ENCODE assay signal across 19 cellular contexts in the genomic region with DNA sequence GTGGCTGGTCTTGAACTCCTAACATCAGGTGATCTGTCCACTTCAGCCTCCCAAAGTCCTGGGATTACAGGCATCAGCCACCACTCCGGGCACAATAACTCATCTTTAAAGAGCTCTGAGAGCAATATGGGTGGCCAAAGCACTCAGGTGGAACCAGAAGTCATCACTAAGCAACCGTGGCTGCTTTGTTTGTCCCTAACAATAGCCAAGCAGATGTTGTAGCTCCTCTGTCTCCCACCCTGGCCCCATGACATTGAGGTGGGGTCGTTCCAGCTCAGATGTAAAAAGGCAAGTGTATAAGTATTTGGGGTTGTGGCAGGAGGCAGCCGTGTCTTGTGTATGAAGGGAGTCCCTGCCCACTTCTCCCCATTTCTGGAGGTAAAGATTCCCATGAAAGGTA. TPM values are rescaled to one million over a fixed set of nuclear protein-coding genes. Genes with fewer than 3 reads are reported as not detected.
DNase-seq lines count a peak whose midpoint lies in the region; ATAC-seq and TF ChIP-seq lines count a peak whose summit lies in the region.
"Had no signal": no experiment of that assay in that cellular context is flagged by ENCODE, and none has a peak within 500 bp of the region (broad histone marks: within the 10 kb centered on the region; RNA-seq: fewer than 3 reads in every experiment).

No MANE protein-coding gene starts in this region.

- H3K9ac ChIP-seq in BLaER1, result no peak overlapping the region
- H3K9ac ChIP-seq in PC-3 (ENCODE audit: low read length), result no peak overlapping the region

- H4K20me1 ChIP-seq in BLaER1 (no peaks in the 10 kb centered on the region), PC-3 (ENCODE audit: low read length) (no peaks in the 10 kb centered on the region)

- peak overlapping the region; percentile 1; the same call in 1 of the 2 replicates for H3K4me2 ChIP-seq in BLaER1
- no peak overlapping the region for H3K4me2 ChIP-seq in PC-3 (ENCODE audit: low read length)

- no peaks in the 10 kb centered on the region for H3K79me2 ChIP-seq in PC-3 (ENCODE audit: low read length)

- H3K36me3 ChIP-seq in BLaER1, result no peaks in the 10 kb centered on the region
- H3K36me3 ChIP-seq in naive thymus-derived CD4-positive, alpha-beta T cell (ENCODE audit: control insufficient read depth in 2 of 3, insufficient read depth in 3 of 3, low read length in 3 of 3), result no peaks in the 10 kb centered on the region
- no peaks in the 10 kb centered on the region for H3K36me3 ChIP-seq in uterus
- H3K36me3 ChIP-seq in PC-3 (ENCODE audit: low read depth, low read length), result no peaks in the 10 kb centered on the region; the same call in 1 of the 2 replicates
- H3K36me3 ChIP-seq: MG63 had no signal

- no peak overlapping the region for H3K4me3 Mint-ChIP-seq in T-cell
- H3K4me3 Mint-ChIP-seq in naive thymus-derived CD4-positive, alpha-beta T cell, result no peak overlapping the region
- H3K4me3 Mint-ChIP-seq: HFFc6 had no signal

- intact Hi-C loops in naive thymus-derived CD4-positive, alpha-beta T cell (cut with micrococcal nuclease), result no loop called here
- intact Hi-C loops in uterus (cut with DNase I; ENCODE audit: low total_unique reads) (no loop called here), PC-3 (cut with micrococcal nuclease) (no loop called here)

- H3K27ac ChIP-seq in BLaER1, result no peak overlapping the region
- H3K27ac ChIP-seq in naive thymus-derived CD4-positive, alpha-beta T cell (ENCODE audit: low read depth, low read length), result no peak overlapping the region
- no peak overlapping the region for H3K27ac ChIP-seq in uterus
- H3K27ac ChIP-seq in PC-3 (ENCODE audit: low read length), result no peak overlapping the region
- H3K27ac ChIP-seq: SK-N-MC had no signal

- peak overlapping the region; percentile 13 to 77 for H3K27ac Mint-ChIP-seq in T-cell
- H3K27ac Mint-ChIP-seq in naive thymus-derived CD4-positive, alpha-beta T cell, result peak overlapping the region in 6 of 9 donors; percentile 49 to 71 (median 63)
- H3K27ac Mint-ChIP-seq: HFFc6 had no signal

- H3F3A ChIP-seq in PC-3 (ENCODE audit: low read length, unreplicated experiment), result no peaks in the 10 kb centered on the region

- TF ChIP-seq CTCF in uterus (IDR thresholded peaks at IDR 0.05) (no peak), PC-3 (conservative IDR thresholded peaks at IDR 0.05; ENCODE audit: low read depth, low read length) (no peak)

- POLR2A ChIA-PET in T-cell (lab: Charles Lee) (interaction anchor here in 1 of 2 donors (0.5 to 0.6 kb wide), 2 partner anchors 13 to 35 kb away, joined by 6 to 7 read pairs; no protein-coding TSS in a partner anchor), PC-3 (lab: Charles Lee; ENCODE audit: unreplicated experiment) (no interaction called here)
- POLR2A ChIA-PET in naive thymus-derived CD4-positive, alpha-beta T cell (lab: Charles Lee), result interaction anchor here (1.3 to 2.1 kb wide), 3 partner anchors 10 to 43 kb away, joined by 4 to 9 read pairs (median 5); partner anchors contain the start of gene RABEP1

- no peaks in the 10 kb centered on the region for H3K9me3 ChIP-seq in BLaER1
- H3K9me3 ChIP-seq in naive thymus-derived CD4-positive, alpha-beta T cell (ENCODE audit: control insufficient read depth in 2 of 3, low read length in 3 of 3), result no peaks in the 10 kb centered on the region
- no peaks in the 10 kb centered on the region for H3K9me3 ChIP-seq in uterus
- no peaks in the 10 kb centered on the region for H3K9me3 ChIP-seq in PC-3 (ENCODE audit: low read length)
- H3K9me3 ChIP-seq: MG63 had no signal

- TF ChIP-seq POLR2A in uterus (IDR thresholded peaks at IDR 0.05), result no peak

- CTCF ChIA-PET in T-cell (lab: Charles Lee) (interaction anchor here in 1 of 2 donors (0.6 to 1.1 kb wide), 2 partner anchors 11 to 43 kb away, joined by 3 to 10 read pairs; no protein-coding TSS in a partner anchor), PC-3 (lab: Charles Lee) (no interaction called here)
- CTCF ChIA-PET in naive thymus-derived CD4-positive, alpha-beta T cell (lab: Charles Lee), result interaction anchor here (0.7 to 1.3 kb wide), 4 partner anchors 10 to 40 kb away, joined by 3 to 5 read pairs (median 3); no protein-coding TSS in a partner anchor

- no peaks in the 10 kb centered on the region for H3K27me3 Mint-ChIP-seq in T-cell
- H3K27me3 Mint-ChIP-seq in naive thymus-derived CD4-positive, alpha-beta T cell, result peaks cover 0 to 2% (median 0%) of the 10 kb centered on the region in 5 donors

- peaks cover 0 to 5% (median 0%) of the 10 kb centered on the region in 3 donors for H3K9me3 Mint-ChIP-seq in T-cell
- H3K9me3 Mint-ChIP-seq in naive thymus-derived CD4-positive, alpha-beta T cell, result peaks cover 0 to 6% (median 3%) of the 10 kb centered on the region in 11 donors
- H3K9me3 Mint-ChIP-seq: HFFc6 had no signal

- H3K4me1 ChIP-seq in BLaER1 (peaks cover 52% of the 10 kb centered on the region), uterus (no peaks in the 10 kb centered on the region), PC-3 (ENCODE audit: insufficient read depth, low read length) (peaks cover 5% of the 10 kb centered on the region; the same call in 1 of the 2 replicates)
- peaks cover 27 to 40% of the 10 kb centered on the region in 2 donors for H3K4me1 ChIP-seq in naive thymus-derived CD4-positive, alpha-beta T cell (ENCODE audit: control insufficient read depth in 2 of 2, insufficient read depth in 2 of 2, low read length in 2 of 2)

- H3K36me3 Mint-ChIP-seq in T-cell, result peaks cover 4% of the 10 kb centered on the region
- peaks cover 0 to 16% (median 8%) of the 10 kb centered on the region in 5 donors for H3K36me3 Mint-ChIP-seq in naive thymus-derived CD4-positive, alpha-beta T cell

- peak; percentile 1 for DNase-seq in COLO668 (lab: John Stamatoyannopoulos, UW; ENCODE audit: unreplicated experiment)
- DNase-seq in T-cell, result no peak
- DNase-seq in naive thymus-derived CD4-positive, alpha-beta T cell, result no peak
- DNase-seq in hippocampal formation (lab: John Stamatoyannopoulos, UW), result no peak
- DNase-seq in uterus, result no peak
- no peak for DNase-seq in NCI-H1105 (lab: John Stamatoyannopoulos, UW)
- no peak for DNase-seq in PC-3
- DNase-seq: DND-41, Karpas-422, MG63, NCI-H1092 treated with DMSO at 0.1 percent for 48 hours, NCI-H1694 treated with DMSO at 0.1 percent for 48 hours, NCI-H2107, NCI-H345, NCI-H526 treated with DMSO at 0.1 percent for 48 hours, Right ventricle myocardium superior had no signal

- no peak overlapping the region for H3K4me3 ChIP-seq in BLaER1
- H3K4me3 ChIP-seq in naive thymus-derived CD4-positive, alpha-beta T cell (ENCODE audit: low read length), result no peak overlapping the region
- no peak overlapping the region for H3K4me3 ChIP-seq in uterus
- no peak overlapping the region for H3K4me3 ChIP-seq in PC-3 (ENCODE audit: low read length)
- H3K4me3 ChIP-seq: MG63, SK-N-MC had no signal

- no peaks in the 10 kb centered on the region for H3K27me3 ChIP-seq in BLaER1
- no peaks in the 10 kb centered on the region for H3K27me3 ChIP-seq in naive thymus-derived CD4-positive, alpha-beta T cell (ENCODE audit: control insufficient read depth in 2 of 2, insufficient read depth in 2 of 2, low read length in 2 of 2)
- H3K27me3 ChIP-seq in uterus, result no peaks in the 10 kb centered on the region
- no peaks in the 10 kb centered on the region for H3K27me3 ChIP-seq in PC-3 (ENCODE audit: low read length)
- H3K27me3 ChIP-seq: MG63 had no signal

- no peaks in the 10 kb centered on the region for H3K9me2 ChIP-seq in PC-3 (replicated peaks; ENCODE audit: low read length)

- H2AFZ ChIP-seq in PC-3 (ENCODE audit: low read length), result no peak overlapping the region

- ATAC-seq in T-cell (replicated peaks in 1 of 4) (no peak), PC-3 (no peak)
- no peak for ATAC-seq in naive thymus-derived CD4-positive, alpha-beta T cell

- no TSS peak for BruUV-seq in PC-3 (replicated peaks; lab: Mats Ljungman, UMichigan)

- peaks cover 35 to 58% (median 44%) of the 10 kb centered on the region in 3 donors for H3K4me1 Mint-ChIP-seq in T-cell
- peaks cover 18 to 51% (median 44%) of the 10 kb centered on the region in 7 donors for H3K4me1 Mint-ChIP-seq in naive thymus-derived CD4-positive, alpha-beta T cell

RNA-seq across cellular contexts. Expression of gene SCIMP, which starts 3.7 kb away (rescaled TPM):
- total RNA-seq in T-cell (1 to 10 TPM in 3 of 5 donors, under 1 TPM in 2; 0.61 to 1.8 (median 1.2) TPM), uterus (under 1 TPM in 2 of 4 donors, not detected in 2; 0.62 to 0.91 TPM), PC-3 (2014; rRNA removed) (not detected in 2 replicates)
- total RNA-seq in naive thymus-derived CD4-positive, alpha-beta T cell, result 10 to 100 TPM in 1 of 5 experiments, 1 to 10 TPM in 3, not detected in 1; 1.4 to 24.8 (median 1.6) TPM
- polyA plus RNA-seq in naive thymus-derived CD4-positive, alpha-beta T cell, result under 1 TPM; 0.33 to 0.35 TPM
- total RNA-seq: HFFc6 had no signal

RNA-seq across cellular contexts. Expression of gene RABEP1, which starts 43.8 kb away (rescaled TPM):
- total RNA-seq in T-cell (10 to 100 TPM; 39.1 to 48.1 (median 47.7) TPM), uterus (10 to 100 TPM; 14.9 to 59.7 (median 38.8) TPM), PC-3 (2014; rRNA removed) (22.1 and 24.4 TPM in 2 replicates)
- 10 to 100 TPM; 37.3 to 58.5 (median 44.6) TPM for total RNA-seq in naive thymus-derived CD4-positive, alpha-beta T cell
- 10 to 100 TPM; 26.2 to 35.9 TPM for polyA plus RNA-seq in naive thymus-derived CD4-positive, alpha-beta T cell

RNA-seq across cellular contexts. Expression of gene ZNF594, which starts 46.7 kb away (rescaled TPM):
- total RNA-seq in T-cell (10 to 100 TPM in 3 of 5 donors, 1 to 10 TPM in 2; 5.5 to 23.4 (median 20.9) TPM), uterus (10 to 100 TPM in 3 of 4 donors, 1 to 10 TPM in 1; 7.9 to 43.3 (median 14.3) TPM), PC-3 (2014; rRNA removed) (1.7 and 9.4 TPM in 2 replicates)
- 10 to 100 TPM in 3 of 5 experiments, 1 to 10 TPM in 2; 4.8 to 35.7 (median 11.6) TPM for total RNA-seq in naive thymus-derived CD4-positive, alpha-beta T cell
- polyA plus RNA-seq in naive thymus-derived CD4-positive, alpha-beta T cell, result 1 to 10 TPM; 2.6 to 4.4 TPM
